Comparison of ENCODE assay signal across 24 cellular contexts in genomic region chr19:46885411-46885810, GRCh38.
"Had no signal": no experiment of that assay in that cellular context is flagged by ENCODE, and none has a peak within 500 bp of the region (broad histone marks: within the 10 kb centered on the region; RNA-seq: fewer than 3 reads in every experiment).

No MANE protein-coding gene starts in this region.

- ATAC-seq: activated T-cell treated with anti-CD3 and anti-CD28 coated beads, Interleukin-2, amount 50 U/mL, for 4 hours; PC-3; T-cell had no signal

- H3K4me3 Mint-ChIP-seq: activated B cell treated with CpG ODN at 0.5 μM for 24 hours; activated CD4-positive, alpha-beta T cell treated with anti-CD3 and anti-CD28 coated beads, Interleukin-2, amount 10 ng/mL, durations not matched to agents 24 days and 14 days; activated naive CD4-positive, alpha-beta T cell treated with anti-CD3 and anti-CD28 coated beads for 36 hours; activated naive CD8-positive, alpha-beta T cell; activated T-cell treated with anti-CD3 and anti-CD28 coated beads, Interleukin-2, amount 50 U/mL, for 4 hours; T-cell had no signal

- H3K27ac Mint-ChIP-seq: activated B cell treated with CpG ODN at 0.5 μM for 24 hours; activated CD4-positive, alpha-beta T cell treated with anti-CD3 and anti-CD28 coated beads, Interleukin-2, amount 10 ng/mL, durations not matched to agents 24 days and 14 days; activated naive CD4-positive, alpha-beta T cell treated with anti-CD3 and anti-CD28 coated beads for 36 hours; activated naive CD8-positive, alpha-beta T cell; activated T-helper 17 cell treated with anti-CD3 and anti-CD28 coated beads, Interleukin-2, amount 50 U/mL, for 72 hours; T-cell had no signal

- H3K4me3 ChIP-seq: MG63 had no signal

- H3K27ac ChIP-seq: KMS-11 had no signal

- H3K36me3 Mint-ChIP-seq: activated naive CD8-positive, alpha-beta T cell had no signal

- H3K4me2 ChIP-seq: KMS-11 had no signal

- H3K9me3 ChIP-seq: MG63 had no signal

- DNase-seq: activated B cell treated with CpG ODN at 0.5 μM for 24 hours; activated CD4-positive, alpha-beta T cell treated with anti-CD3 and anti-CD28 coated beads for 1 hour; activated CD4-positive, alpha-beta T cell treated with anti-CD3 and anti-CD28 coated beads, Interleukin-2, amount 10 ng/mL, durations not matched to agents 24 days and 14 days; activated CD4-positive, alpha-beta T cell treated with anti-CD3 and anti-CD28 coated beads, Interleukin-2, amount 50 U/mL, for 48 hours; activated gamma-delta T cell; activated naive CD4-positive, alpha-beta T cell treated with anti-CD3 and anti-CD28 coated beads for 36 hours; activated T-cell treated with anti-CD3 and anti-CD28 coated beads, Interleukin-2, amount 50 U/mL, for 4 hours; MG63; MV-4-11; NCI-H1092 treated with DMSO at 0.1 percent for 48 hours; NCI-H1436; NCI-H1694 treated with DMSO at 0.1 percent for 48 hours; NCI-H2029 treated with DMSO at 0.1 percent for 48 hours; NCI-H345; NCI-H524; PC-3; RPMI8226; SHP77; T-cell; T-helper 2 cell; T1000 had no signal

- H3K27me3 ChIP-seq: MG63 had no signal

- H3K9me3 Mint-ChIP-seq: activated CD4-positive, alpha-beta T cell treated with anti-CD3 and anti-CD28 coated beads, Interleukin-2, amount 10 ng/mL, durations not matched to agents 24 days and 14 days; activated naive CD4-positive, alpha-beta T cell treated with anti-CD3 and anti-CD28 coated beads for 36 hours; activated T-cell treated with anti-CD3 and anti-CD28 coated beads, Interleukin-2, amount 50 U/mL, for 4 hours; activated T-helper 17 cell treated with anti-CD3 and anti-CD28 coated beads, Interleukin-2, amount 50 U/mL, for 72 hours; T-cell had no signal

- H3K27me3 Mint-ChIP-seq: activated B cell treated with CpG ODN at 0.5 μM for 24 hours; activated CD4-positive, alpha-beta T cell treated with anti-CD3 and anti-CD28 coated beads, Interleukin-2, amount 10 ng/mL, durations not matched to agents 24 days and 14 days; activated naive CD8-positive, alpha-beta T cell; activated T-helper 17 cell treated with anti-CD3 and anti-CD28 coated beads, Interleukin-2, amount 50 U/mL, for 72 hours; T-cell had no signal
